ENCODE assay signal across 2 cellular contexts in genomic region chr7:2609001-2609411, GRCh38.
TF ChIP-seq lines count a peak whose summit lies in the region.

No MANE protein-coding gene starts in this region.

TF ChIP-seq in Ishikawa, 13 proteins besides CTCF, POLR2A, EP300 and RAD21:
- TF ChIP-seq NFIC (IDR thresholded peaks at IDR 0.05) (no peak), CEBPB (IDR thresholded peaks at IDR 0.05) (no peak), FOXM1 (IDR thresholded peaks at IDR 0.05; ENCODE audit: borderline replicate concordance, low read depth) (no peak), TAF1 (IDR thresholded peaks at IDR 0.05; ENCODE audit: low read depth) (no peak), TCF12 (IDR thresholded peaks at IDR 0.05; ENCODE audit: low read depth) (no peak), REST (IDR thresholded peaks at IDR 0.05; ENCODE audit: low read depth) (no peak)

TF ChIP-seq in K562, 482 proteins besides CTCF, POLR2A, EP300 and RAD21:
- TF ChIP-seq NR2C2 (CRISPR knock-in tag; IDR thresholded peaks at IDR 0.05) (no peak), NR2C2 (tag; IDR thresholded peaks at IDR 0.05) (no peak), RCOR1 (IDR thresholded peaks at IDR 0.05; ENCODE audit: borderline replicate concordance in 1 of 2, low read depth in 2 of 2, low read length in 2 of 2) (0 out of 4 replicates have a peak, but pooled peaks of 1 of the 2 experiments have one; percentile 43)
- TF ChIP-seq, protein P1, sequence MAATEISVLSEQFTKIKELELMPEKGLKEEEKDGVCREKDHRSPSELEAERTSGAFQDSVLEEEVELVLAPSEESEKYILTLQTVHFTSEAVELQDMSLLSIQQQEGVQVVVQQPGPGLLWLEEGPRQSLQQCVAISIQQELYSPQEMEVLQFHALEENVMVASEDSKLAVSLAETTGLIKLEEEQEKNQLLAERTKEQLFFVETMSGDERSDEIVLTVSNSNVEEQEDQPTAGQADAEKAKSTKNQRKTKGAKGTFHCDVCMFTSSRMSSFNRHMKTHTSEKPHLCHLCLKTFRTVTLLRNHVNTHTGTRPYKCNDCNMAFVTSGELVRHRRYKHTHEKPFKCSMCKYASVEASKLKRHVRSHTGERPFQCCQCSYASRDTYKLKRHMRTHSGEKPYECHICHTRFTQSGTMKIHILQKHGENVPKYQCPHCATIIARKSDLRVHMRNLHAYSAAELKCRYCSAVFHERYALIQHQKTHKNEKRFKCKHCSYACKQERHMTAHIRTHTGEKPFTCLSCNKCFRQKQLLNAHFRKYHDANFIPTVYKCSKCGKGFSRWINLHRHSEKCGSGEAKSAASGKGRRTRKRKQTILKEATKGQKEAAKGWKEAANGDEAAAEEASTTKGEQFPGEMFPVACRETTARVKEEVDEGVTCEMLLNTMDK (IDR thresholded peaks at IDR 0.05; ENCODE audit: borderline replicate concordance, insufficient read depth, low read depth, low read length, poor library complexity, severe bottlenecking), result peak; percentile 28
